Comparison of ENCODE assay signal across 10 cellular contexts in the genomic region with DNA sequence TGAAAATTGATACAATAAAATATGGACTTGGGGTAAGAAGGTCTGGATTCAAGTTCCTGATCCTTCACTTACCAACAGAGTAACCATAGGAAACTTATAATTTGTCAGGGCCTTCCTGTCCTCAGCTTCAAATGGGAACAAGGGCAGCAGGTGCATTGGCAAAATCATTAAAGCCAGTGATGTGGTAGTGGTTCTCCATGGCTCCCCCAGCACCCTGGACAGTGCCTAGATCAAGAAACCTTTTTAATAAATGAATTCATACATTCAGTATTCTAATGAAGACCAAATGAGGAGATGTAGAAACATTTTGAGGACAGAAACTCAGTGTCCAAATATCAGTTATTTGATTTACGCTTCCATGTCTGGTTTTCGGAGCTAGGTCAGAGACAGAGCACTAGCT. TPM values are rescaled to one million over a fixed set of nuclear protein-coding genes. Genes with fewer than 3 reads are reported as not detected.
"Had no signal": no experiment of that assay in that cellular context is flagged by ENCODE, and none has a peak within 500 bp of the region (broad histone marks: within the 10 kb centered on the region; RNA-seq: fewer than 3 reads in every experiment).

No MANE protein-coding gene starts in this region.

- DNase-seq: IMR-90, KBM-7, KG1 had no signal

- H3K27ac ChIP-seq: HL-60, KMS-11 had no signal

- H3K36me3 Mint-ChIP-seq: IgD-negative memory B cell had no signal

- H3K4me1 Mint-ChIP-seq: IgD-negative memory B cell had no signal

- H3K4me3 ChIP-seq: K562 had no signal

- H3K4me2 ChIP-seq: KMS-11 had no signal

- ATAC-seq: HepG2, K562 had no signal

- H3K27ac Mint-ChIP-seq: IgD-negative memory B cell had no signal

- H3K4me3 Mint-ChIP-seq: IgD-negative memory B cell had no signal

RNA-seq across cellular contexts. Expression of gene SPATA19, which starts 51.1 kb away (rescaled TPM):
- total RNA-seq: HepG2, HT-29, HT1080, IMR-90, K562 had no signal
- polyA plus RNA-seq: HepG2, IgD-negative memory B cell, IMR-90, K562 had no signal
